In the genomic region with DNA sequence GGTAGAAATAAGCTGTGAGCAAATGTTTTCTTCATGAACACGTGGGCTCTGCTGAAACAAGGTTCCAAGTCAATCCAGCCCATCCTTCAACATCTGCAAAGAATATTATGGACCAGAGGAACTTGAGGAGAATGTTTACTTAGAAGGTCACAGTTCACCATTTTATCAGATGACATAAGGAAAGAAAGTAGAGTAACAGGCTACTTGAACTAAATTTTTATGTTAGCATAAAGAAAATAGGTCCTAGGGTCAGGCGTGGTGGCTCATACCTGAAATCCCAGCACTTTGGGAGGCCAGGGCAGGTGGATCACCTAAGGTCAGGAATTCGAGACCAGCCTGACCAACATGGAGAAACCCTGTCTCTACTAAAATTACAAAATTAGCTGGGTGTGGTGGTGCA, we compare ENCODE assay signal across 5 cellular contexts. TPM values are rescaled to one million over a fixed set of nuclear protein-coding genes. Genes with fewer than 3 reads are reported as not detected.
"Had no signal": no experiment of that assay in that cellular context is flagged by ENCODE, and none has a peak within 500 bp of the region (broad histone marks: within the 10 kb centered on the region; RNA-seq: fewer than 3 reads in every experiment).

No MANE protein-coding gene starts in this region.

RNA-seq across cellular contexts. Expression of gene ERVV-1, which starts 30.6 kb away (rescaled TPM):
- total RNA-seq: GM23248, H1, H4, H9, HFFc6 had no signal
- polyA plus RNA-seq: GM23248, H1 had no signal
